ENCODE assay signal across 25 cellular contexts in the genomic region with DNA sequence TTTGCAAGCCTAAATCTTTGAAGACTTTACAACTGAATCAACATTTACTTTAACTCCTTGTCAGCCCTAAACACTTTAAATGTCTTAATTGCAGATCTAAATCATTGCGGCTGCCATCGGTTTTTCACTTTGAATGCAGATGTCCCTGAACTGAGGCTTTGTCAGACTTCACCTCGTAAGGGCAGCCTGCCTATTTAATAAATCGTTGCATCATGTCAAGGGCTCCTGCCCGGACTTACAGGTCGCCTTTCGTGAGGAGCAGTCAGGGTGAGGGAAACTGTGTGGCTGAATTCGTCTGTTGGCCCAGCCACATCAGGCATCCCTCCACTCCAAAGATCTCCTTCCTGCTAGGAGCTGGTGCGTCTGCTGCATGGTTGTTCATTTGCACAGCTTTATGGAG.
"Had no signal": no experiment of that assay in that cellular context is flagged by ENCODE, and none has a peak within 500 bp of the region (broad histone marks: within the 10 kb centered on the region; RNA-seq: fewer than 3 reads in every experiment).

No MANE protein-coding gene starts in this region.

- H3K9me3 ChIP-seq: breast epithelium had no signal

- DNase-seq: activated CD4-positive, alpha-beta T cell treated with anti-CD3 and anti-CD28 coated beads for 36 hours; activated CD8-positive, alpha-beta memory T cell treated with anti-CD3 and anti-CD28 coated beads, Interleukin-2, amount 50 U/mL, for 48 hours; activated CD8-positive, alpha-beta T cell treated with anti-CD3 and anti-CD28 coated beads, Interleukin-2, amount 10 ng/mL, durations not matched to agents 7 days and 5 days; activated naive CD4-positive, alpha-beta T cell treated with anti-CD3 and anti-CD28 coated beads, Interleukin-2, amount 50 U/mL, for 16 hours; activated naive CD8-positive, alpha-beta T cell treated with anti-CD3 and anti-CD28 coated beads, Interleukin-2, amount 10 ng/mL, durations not matched to agents 7 days and 5 days; activated T-cell treated with anti-CD3 and anti-CD28 coated beads, Interleukin-2, amount 50 U/mL, for 1 hour; aorta; Kasumi-1; KBM-7; NCI-H1105 treated with DMSO at 0.1 percent for 48 hours; NCI-H1436 treated with DMSO at 0.1 percent for 48 hours; NCI-H187; NCI-H2081; NCI-H510A treated with DMSO at 0.1 percent for 48 hours; NCI-H69; NK-92 treated with Interleukin-12 subunit alpha and Interleukin-12 subunit beta, amount 100 ng/mL, for 24 hours; OCI-M1; RPMI8226; T-cell; T-helper 2 cell; WERI-Rb-1 had no signal

- H3K36me3 Mint-ChIP-seq: activated naive CD8-positive, alpha-beta T cell treated with anti-CD3 and anti-CD28 coated beads, Interleukin-2, amount 10 ng/mL, durations not matched to agents 7 days and 5 days; T-cell had no signal

- ATAC-seq: activated CD4-positive, alpha-beta T cell treated with anti-CD3 and anti-CD28 coated beads for 36 hours; activated CD8-positive, alpha-beta T cell treated with anti-CD3 and anti-CD28 coated beads, Interleukin-2, amount 10 ng/mL, durations not matched to agents 7 days and 5 days; Panc1; Right ventricle myocardium inferior; T-cell had no signal

- H3K4me1 ChIP-seq: breast epithelium had no signal

- H3K27ac ChIP-seq: breast epithelium, SK-N-MC, WERI-Rb-1 had no signal

- H3K4me3 ChIP-seq: breast epithelium, SK-N-MC had no signal

- H3K27me3 ChIP-seq: breast epithelium had no signal

- H3K4me1 Mint-ChIP-seq: T-cell had no signal

- H3K27me3 Mint-ChIP-seq: activated CD4-positive, alpha-beta T cell treated with anti-CD3 and anti-CD28 coated beads for 36 hours had no signal

- H3K4me3 Mint-ChIP-seq: activated CD4-positive, alpha-beta T cell treated with anti-CD3 and anti-CD28 coated beads for 36 hours; activated CD8-positive, alpha-beta T cell treated with anti-CD3 and anti-CD28 coated beads, Interleukin-2, amount 10 ng/mL, durations not matched to agents 7 days and 5 days; activated naive CD8-positive, alpha-beta T cell treated with anti-CD3 and anti-CD28 coated beads, Interleukin-2, amount 10 ng/mL, durations not matched to agents 7 days and 5 days; T-cell had no signal

- H3K9me3 Mint-ChIP-seq: activated naive CD8-positive, alpha-beta T cell treated with anti-CD3 and anti-CD28 coated beads, Interleukin-2, amount 10 ng/mL, durations not matched to agents 7 days and 5 days had no signal

- H3K27ac Mint-ChIP-seq: activated CD4-positive, alpha-beta T cell treated with anti-CD3 and anti-CD28 coated beads for 36 hours; activated CD8-positive, alpha-beta T cell treated with anti-CD3 and anti-CD28 coated beads, Interleukin-2, amount 10 ng/mL, durations not matched to agents 7 days and 5 days; activated naive CD8-positive, alpha-beta T cell treated with anti-CD3 and anti-CD28 coated beads, Interleukin-2, amount 10 ng/mL, durations not matched to agents 7 days and 5 days; T-cell had no signal

- H3K36me3 ChIP-seq: breast epithelium, WERI-Rb-1 had no signal
